1 cellular context compared by ENCODE assay signal in genomic region chr19:18319591-18320135, GRCh38.
TF ChIP-seq lines count a peak whose summit lies in the region.

No MANE protein-coding gene starts in this region.

TF ChIP-seq in HepG2, 621 proteins besides CTCF, POLR2A, EP300 and RAD21 (continued from another document):
- no peak for TF ChIP-seq ZBTB46 (CRISPR knock-in tag; IDR thresholded peaks at IDR 0.05; ENCODE audit: borderline replicate concordance)
- TF ChIP-seq UBTF (CRISPR knock-in tag; IDR thresholded peaks at IDR 0.05), result peak; percentile 46; the same call in 1 of the 2 replicates
- TF ChIP-seq PLRG1 (conservative IDR thresholded peaks at IDR 0.05), result no peak
- no peak for TF ChIP-seq TIGD3 (CRISPR knock-in tag; IDR thresholded peaks at IDR 0.05; ENCODE audit: borderline replicate concordance)
- no peak for TF ChIP-seq MTF2 (CRISPR knock-in tag; IDR thresholded peaks at IDR 0.05; ENCODE audit: borderline replicate concordance)
- 0 out of 2 replicates have a peak, but pooled peaks have one; percentile 28 for TF ChIP-seq NFIC (IDR thresholded peaks at IDR 0.05; ENCODE audit: low read length)
- TF ChIP-seq TOE1 (CRISPR knock-in tag; IDR thresholded peaks at IDR 0.05), result 0 out of 2 replicates have a peak, but pooled peaks have one; percentile 35
- TF ChIP-seq HDAC2 (CRISPR knock-in tag; IDR thresholded peaks at IDR 0.05), result peak; percentile 94
- no peak for TF ChIP-seq ZNF75D (CRISPR knock-in tag; IDR thresholded peaks at IDR 0.05; ENCODE audit: borderline replicate concordance)
- peak; percentile 66; the same call in 1 of the 2 replicates for TF ChIP-seq ZNF329 (CRISPR knock-in tag; IDR thresholded peaks at IDR 0.05; ENCODE audit: low read depth)
- TF ChIP-seq SNAPC2 (CRISPR knock-in tag; IDR thresholded peaks at IDR 0.05), result peak; percentile 62; the same call in 1 of the 2 replicates
- TF ChIP-seq HNF1A (IDR thresholded peaks at IDR 0.05; ENCODE audit: low read depth), result no peak
- TF ChIP-seq HNF1A (CRISPR knock-in tag; IDR thresholded peaks at IDR 0.05; ENCODE audit: borderline replicate concordance), result 0 out of 2 replicates have a peak, but pooled peaks have one; percentile 52
- TF ChIP-seq ZNF501 (CRISPR knock-in tag; IDR thresholded peaks at IDR 0.05), result peak; percentile 73
- peak; percentile 62; the same call in 1 of the 2 replicates for TF ChIP-seq ZNF556 (CRISPR knock-in tag; IDR thresholded peaks at IDR 0.05; ENCODE audit: borderline replicate concordance)
TF ChIP-seq in HepG2: peak in this region for 214.
